In the genomic region with DNA sequence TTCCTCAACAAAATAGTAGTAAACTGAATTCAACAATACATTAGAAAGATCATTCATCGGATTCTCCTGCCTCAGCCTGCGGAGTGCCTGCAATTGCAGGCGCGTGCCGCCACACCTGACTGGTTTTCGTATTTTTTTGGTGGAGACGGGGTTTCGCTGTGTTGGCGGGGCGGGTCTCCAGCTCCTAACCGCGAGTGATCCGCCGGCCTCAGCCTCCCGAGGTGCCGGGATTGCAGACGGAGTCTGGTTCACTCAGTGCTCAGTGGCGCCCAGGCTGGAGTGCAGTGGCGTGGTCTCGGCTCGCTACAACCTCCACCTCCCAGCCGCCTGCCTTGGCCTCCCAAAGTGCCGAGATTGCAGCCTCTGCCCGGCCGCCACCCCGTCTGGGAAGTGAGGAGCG, we compare ENCODE assay signal across 5 cellular contexts. TPM values are rescaled to one million over a fixed set of nuclear protein-coding genes. Genes with fewer than 3 reads are reported as not detected.
"Had no signal": no experiment of that assay in that cellular context is flagged by ENCODE, and none has a peak within 500 bp of the region (broad histone marks: within the 10 kb centered on the region; RNA-seq: fewer than 3 reads in every experiment).

No MANE protein-coding gene starts in this region.

RNA-seq across cellular contexts. Expression of a gene that starts 32.2 kb away (rescaled TPM):
- total RNA-seq: HepG2, HT-29, HT1080, IMR-90, K562 had no signal
